8 cellular contexts compared by ENCODE assay signal in the genomic region with DNA sequence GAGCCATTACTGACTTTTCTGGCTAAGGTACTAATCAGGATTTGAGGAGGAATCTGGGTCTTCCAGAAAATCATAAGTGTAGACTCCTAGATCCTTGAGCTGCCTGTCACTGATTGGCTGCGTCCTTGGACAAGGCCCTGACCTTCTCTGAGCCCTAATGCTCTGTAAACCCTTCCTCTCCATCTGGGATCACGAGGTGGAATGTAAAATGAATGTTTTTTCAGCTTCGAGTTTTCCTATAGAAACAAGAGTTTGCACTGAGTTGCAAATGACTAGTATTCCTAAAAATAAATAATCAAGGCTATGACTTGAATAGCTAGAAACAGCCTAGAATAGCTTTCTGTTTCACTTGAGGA. TPM values are rescaled to one million over a fixed set of nuclear protein-coding genes. Genes with fewer than 3 reads are reported as not detected.
DNase-seq lines count a peak whose midpoint lies in the region; ATAC-seq and TF ChIP-seq lines count a peak whose summit lies in the region.

No MANE protein-coding gene starts in this region.

- ATAC-seq in gastroesophageal sphincter (no peak), GM18498 (IDR thresholded peaks at IDR 0.05; ENCODE audit: unreplicated experiment) (no peak), HG03432 (IDR thresholded peaks at IDR 0.05; ENCODE audit: unreplicated experiment) (no peak)

- H3K27ac ChIP-seq in HUES64 (ENCODE audit: low read depth, low read length) (no peak overlapping the region), gastroesophageal sphincter (peak overlapping the region; percentile 8 to 88 (median 84)), skin epidermis (peak overlapping the region in 14 of 21 experiments; percentile 3 to 90 (median 70))

- no peak overlapping the region for H3K9ac ChIP-seq in HUES64 (ENCODE audit: low read depth, low read length)

- DNase-seq in NCI-H510A treated with DMSO at 0.1 percent for 48 hours (lab: John Stamatoyannopoulos, UW): no peak
- DNase-seq in HCEC 1CT: no peak

- 94% methylated on average over 1 of the region's 3 CpGs for WGBS in HUES64
- WGBS in gastroesophageal sphincter (ENCODE audit: low coverage in 1 of 2), 2 donors: 24 to 35% methylated on average over 2 to 3 of the region's 3 CpGs

- no peak for TF ChIP-seq EP300 in gastroesophageal sphincter (IDR thresholded peaks at IDR 0.05)

- peaks cover 46% of the 10 kb centered on the region for H3K4me1 ChIP-seq in HUES64 (ENCODE audit: insufficient read depth, low read length)
- peaks cover 3 to 67% (median 28%) of the 10 kb centered on the region in 3 donors for H3K4me1 ChIP-seq in gastroesophageal sphincter

- H3K9me3 ChIP-seq in HUES64 (ENCODE audit: insufficient read depth, low read depth, low read length) (no peaks in the 10 kb centered on the region), gastroesophageal sphincter (no peaks in the 10 kb centered on the region)

- H3K27me3 ChIP-seq in HUES64 (ENCODE audit: insufficient read depth, low read length): no peaks in the 10 kb centered on the region
- no peaks in the 10 kb centered on the region for H3K27me3 ChIP-seq in gastroesophageal sphincter

- TF ChIP-seq POLR2A in gastroesophageal sphincter (IDR thresholded peaks at IDR 0.05): no peak

- TF ChIP-seq CTCF in WI38 (IDR thresholded peaks at IDR 0.05; ENCODE audit: low read depth, low read length): no peak
- TF ChIP-seq CTCF in gastroesophageal sphincter (IDR thresholded peaks at IDR 0.05): no peak

- H3K4me3 ChIP-seq in HUES64 (ENCODE audit: low read length) (peak overlapping the region; percentile 85), WI38 (ENCODE audit: low read depth, low read length) (peak overlapping the region; percentile 63; the same call in 1 of the 2 replicates), gastroesophageal sphincter (peak overlapping the region; percentile 71 to 81), skin epidermis (peak overlapping the region in 1 of 7 experiments; percentile 45)

- H3K36me3 ChIP-seq in HUES64 (ENCODE audit: insufficient read depth, low read length) (no peaks in the 10 kb centered on the region), gastroesophageal sphincter (no peaks in the 10 kb centered on the region)

RNA-seq across cellular contexts. Expression of gene DIXDC1, which starts 1.1 kb away (rescaled TPM):
- polyA plus RNA-seq in HUES64 (2013, experiment 1 of 2): 8.9 TPM
- 10.5 TPM for polyA plus RNA-seq in HUES64 (2013, experiment 2 of 2)
- total RNA-seq in gastroesophageal sphincter: 100 to 1,000 TPM; 125 to 164 (median 153) TPM

RNA-seq across cellular contexts. Expression of gene C11orf52, which starts 17.3 kb away (rescaled TPM):
- 0.75 TPM for polyA plus RNA-seq in HUES64 (2013, experiment 1 of 2)
- polyA plus RNA-seq in HUES64 (2013, experiment 2 of 2): 1.3 TPM
- total RNA-seq in gastroesophageal sphincter: 1 to 10 TPM in 3 of 4 donors, not detected in 1; 2.4 to 3.3 (median 3.1) TPM

RNA-seq across cellular contexts. Expression of gene HSPB2, which starts 23.5 kb away (rescaled TPM):
- polyA plus RNA-seq in HUES64 (2013, experiment 1 of 2): 0.35 TPM
- polyA plus RNA-seq in HUES64 (2013, experiment 2 of 2): not detected
- 1 to 10 TPM in 3 of 4 donors, under 1 TPM in 1; 0.78 to 5.5 (median 3.0) TPM for total RNA-seq in gastroesophageal sphincter

RNA-seq across cellular contexts. Expression of gene CRYAB, which starts 24.5 kb away (rescaled TPM):
- 1.5 TPM for polyA plus RNA-seq in HUES64 (2013, experiment 1 of 2)
- polyA plus RNA-seq in HUES64 (2013, experiment 2 of 2): 5.8 TPM
- total RNA-seq in gastroesophageal sphincter: 100 to 1,000 TPM; 254 to 440 (median 294) TPM

RNA-seq across cellular contexts. Expression of gene CFAP68, which starts 56.7 kb away (rescaled TPM):
- 33.5 TPM for polyA plus RNA-seq in HUES64 (2013, experiment 1 of 2)
- polyA plus RNA-seq in HUES64 (2013, experiment 2 of 2): 42.2 TPM
- 10 to 100 TPM; 11.7 to 19.3 (median 17.5) TPM for total RNA-seq in gastroesophageal sphincter
